Comparison of ENCODE assay signal across 15 cellular contexts in genomic region chr7:104962781-104963180, GRCh38. TPM values are rescaled to one million over a fixed set of nuclear protein-coding genes. Genes with fewer than 3 reads are reported as not detected.
DNase-seq lines count a peak whose midpoint lies in the region; ATAC-seq and TF ChIP-seq lines count a peak whose summit lies in the region.
"Had no signal": no experiment of that assay in that cellular context is flagged by ENCODE, and none has a peak within 500 bp of the region (broad histone marks: within the 10 kb centered on the region; RNA-seq: fewer than 3 reads in every experiment).

No MANE protein-coding gene starts in this region.

- CTCF ChIA-PET in RWPE1 (lab: Yijun Ruan, JAX) = no interaction called here
- CTCF ChIA-PET in CD4-positive, alpha-beta memory T cell (lab: Charles Lee; ENCODE audit: partially characterized antibody) = no interaction called here

- peaks cover 21 to 61% of the 10 kb centered on the region in 2 donors for H3K36me3 Mint-ChIP-seq in activated naive CD4-positive, alpha-beta T cell treated with anti-CD3 and anti-CD28 coated beads, Interleukin-2, amount 50 U/mL, for 72 hours
- peaks cover 0 to 11% of the 10 kb centered on the region in 2 donors for H3K36me3 Mint-ChIP-seq in CD4-positive, alpha-beta memory T cell

- H3K4me1 ChIP-seq in foreskin keratinocyte (peaks cover 21% of the 10 kb centered on the region), tibial artery (peaks cover 0 to 85% (median 61%) of the 10 kb centered on the region in 4 donors)
- no peaks in the 10 kb centered on the region for H3K4me1 ChIP-seq in CD4-positive, alpha-beta memory T cell (ENCODE audit: insufficient read depth, low read length)
- H3K4me1 ChIP-seq: uterus had no signal

- no peak overlapping the region for H3K4me3 Mint-ChIP-seq in CD4-positive, alpha-beta memory T cell
- H3K4me3 Mint-ChIP-seq: activated naive CD4-positive, alpha-beta T cell treated with anti-CD3 and anti-CD28 coated beads, Interleukin-2, amount 50 U/mL, for 24 hours; IgD-negative memory B cell had no signal

- peaks cover 0 to 16% (median 3%) of the 10 kb centered on the region in 4 donors for H3K4me1 Mint-ChIP-seq in CD4-positive, alpha-beta memory T cell

- H3K36me3 ChIP-seq in tibial artery = no peaks in the 10 kb centered on the region
- H3K36me3 ChIP-seq in CD4-positive, alpha-beta memory T cell (ENCODE audit: insufficient read depth, low read length) = no peaks in the 10 kb centered on the region
- H3K36me3 ChIP-seq: uterus had no signal

- no peaks in the 10 kb centered on the region for H3K9me3 Mint-ChIP-seq in activated naive CD4-positive, alpha-beta T cell treated with anti-CD3 and anti-CD28 coated beads, Interleukin-2, amount 50 U/mL, for 72 hours
- peaks cover 0 to 4% (median 0%) of the 10 kb centered on the region in 8 donors for H3K9me3 Mint-ChIP-seq in CD4-positive, alpha-beta memory T cell
- H3K9me3 Mint-ChIP-seq: activated naive CD4-positive, alpha-beta T cell treated with anti-CD3 and anti-CD28 coated beads, Interleukin-2, amount 50 U/mL, for 24 hours; IgD-negative memory B cell had no signal

- peak; percentile 76 to 95 for ATAC-seq in activated naive CD4-positive, alpha-beta T cell treated with anti-CD3 and anti-CD28 coated beads, Interleukin-2, amount 50 U/mL, for 72 hours
- ATAC-seq in foreskin keratinocyte = peak; percentile 95
- ATAC-seq in GM18870 (IDR thresholded peaks at IDR 0.05; ENCODE audit: unreplicated experiment) = no peak
- ATAC-seq: HCT116 had no signal

- no peak for TF ChIP-seq CTCF in RWPE1 (conservative IDR thresholded peaks at IDR 0.05; ENCODE audit: low read depth)
- no peak for TF ChIP-seq CTCF in foreskin keratinocyte (conservative IDR thresholded peaks at IDR 0.05)
- no peak for TF ChIP-seq CTCF in tibial artery (IDR thresholded peaks at IDR 0.05)

- no peaks in the 10 kb centered on the region for H3K27me3 ChIP-seq in foreskin keratinocyte
- no peaks in the 10 kb centered on the region for H3K27me3 ChIP-seq in tibial artery
- H3K27me3 ChIP-seq in CD4-positive, alpha-beta memory T cell (ENCODE audit: insufficient read depth, low read length) = no peaks in the 10 kb centered on the region
- H3K27me3 ChIP-seq: uterus had no signal

- H3K4me3 ChIP-seq in tibial artery = no peak overlapping the region
- H3K4me3 ChIP-seq in CD4-positive, alpha-beta memory T cell (ENCODE audit: low read length in 2 of 2) = no peak overlapping the region
- H3K4me3 ChIP-seq: uterus had no signal

- H3K27ac Mint-ChIP-seq in activated naive CD4-positive, alpha-beta T cell treated with anti-CD3 and anti-CD28 coated beads, Interleukin-2, amount 50 U/mL, for 72 hours = peak overlapping the region; percentile 2 to 82
- H3K27ac Mint-ChIP-seq in CD4-positive, alpha-beta memory T cell = peak overlapping the region in 3 of 7 donors; percentile 25 to 92 (median 74)
- H3K27ac Mint-ChIP-seq: activated naive CD4-positive, alpha-beta T cell treated with anti-CD3 and anti-CD28 coated beads, Interleukin-2, amount 50 U/mL, for 24 hours; IgD-negative memory B cell had no signal

- H3K27ac ChIP-seq in RWPE1 = peak overlapping the region; percentile 85; the same call in 1 of the 2 replicates
- H3K27ac ChIP-seq in foreskin keratinocyte = peak overlapping the region; percentile 91
- H3K27ac ChIP-seq in tibial artery = peak overlapping the region; percentile 57 to 59
- no peak overlapping the region for H3K27ac ChIP-seq in CD4-positive, alpha-beta memory T cell (ENCODE audit: low read depth, low read length)

- intact Hi-C loops in tibial artery (cut with DNase I; ENCODE audit: low total_unique reads) = no loop called here
- intact Hi-C loops in CD4-positive, alpha-beta memory T cell (cut with micrococcal nuclease) = no loop called here

- no peak for DNase-seq in activated naive CD4-positive, alpha-beta T cell treated with anti-CD3 and anti-CD28 coated beads, Interleukin-2, amount 50 U/mL, for 72 hours (ENCODE audit: low spot score in 2 of 2)
- DNase-seq in activated naive CD4-positive, alpha-beta T cell (lab: John Stamatoyannopoulos, UW) = no peak
- peak; percentile 84 for DNase-seq in RWPE1 (ENCODE audit: low spot score)
- DNase-seq in foreskin keratinocyte = peak; percentile 91 to 95
- no peak for DNase-seq in tibial artery
- DNase-seq in DMS53 treated with DMSO at 0.1 percent for 48 hours (lab: John Stamatoyannopoulos, UW; ENCODE audit: unreplicated experiment) = no peak
- DNase-seq in CD4-positive, alpha-beta memory T cell = no peak
- DNase-seq: cortex of kidney, DMS53, NCI-H1694, uterus had no signal

- no peaks in the 10 kb centered on the region for H3K9me3 ChIP-seq in tibial artery
- H3K9me3 ChIP-seq in CD4-positive, alpha-beta memory T cell (ENCODE audit: control insufficient read depth in 1 of 2, low read length in 2 of 2) = no peaks in the 10 kb centered on the region
- H3K9me3 ChIP-seq: uterus had no signal

- no peaks in the 10 kb centered on the region for H3K27me3 Mint-ChIP-seq in CD4-positive, alpha-beta memory T cell
- H3K27me3 Mint-ChIP-seq: activated naive CD4-positive, alpha-beta T cell treated with anti-CD3 and anti-CD28 coated beads, Interleukin-2, amount 50 U/mL, for 24 hours; IgD-negative memory B cell had no signal

- POLR2A ChIA-PET in RWPE1 (lab: Yijun Ruan, JAX; ENCODE audit: low non-redundant PET) = interaction anchor here (0.6 kb wide), 1 partner anchor 1321 kb away, joined by 3 read pairs; no protein-coding TSS in a partner anchor
- POLR2A ChIA-PET in CD4-positive, alpha-beta memory T cell (lab: Charles Lee; ENCODE audit: partially characterized antibody) = no interaction called here

RNA-seq across cellular contexts. Expression of gene KMT2E, which starts 51.2 kb away (rescaled TPM):
- 100 to 1,000 TPM; 105 to 122 TPM for total RNA-seq in activated naive CD4-positive, alpha-beta T cell treated with anti-CD3 and anti-CD28 coated beads, Interleukin-2, amount 50 U/mL, for 72 hours
- total RNA-seq in foreskin keratinocyte = 35.4 and 37.4 TPM in 2 replicates
- polyA plus RNA-seq in foreskin keratinocyte = 4.5 and 5.6 TPM in 2 replicates
- total RNA-seq in CD4-positive, alpha-beta memory T cell = 100 to 1,000 TPM; 213 to 224 TPM
- polyA plus RNA-seq in CD4-positive, alpha-beta memory T cell = 100 to 1,000 TPM; 109 to 244 TPM

Comparison
In these comparisons a context has a peak if more than half of its experiments do, and no peak if none do; other contexts are left out.
1. DNase-seq: peak in RWPE1 (single experiment) and foreskin keratinocyte (2 of 2); none in activated naive CD4-positive, alpha-beta T cell treated with anti-CD3 and anti-CD28 coated beads, Interleukin-2, amount 50 U/mL, for 72 hours (0 of 2), activated naive CD4-positive, alpha-beta T cell (0 of 4), tibial artery (0 of 2), DMS53 treated with DMSO at 0.1 percent for 48 hours (single experiment) and CD4-positive, alpha-beta memory T cell (0 of 5).